ENCODE assay signal across 8 cellular contexts in the genomic region with DNA sequence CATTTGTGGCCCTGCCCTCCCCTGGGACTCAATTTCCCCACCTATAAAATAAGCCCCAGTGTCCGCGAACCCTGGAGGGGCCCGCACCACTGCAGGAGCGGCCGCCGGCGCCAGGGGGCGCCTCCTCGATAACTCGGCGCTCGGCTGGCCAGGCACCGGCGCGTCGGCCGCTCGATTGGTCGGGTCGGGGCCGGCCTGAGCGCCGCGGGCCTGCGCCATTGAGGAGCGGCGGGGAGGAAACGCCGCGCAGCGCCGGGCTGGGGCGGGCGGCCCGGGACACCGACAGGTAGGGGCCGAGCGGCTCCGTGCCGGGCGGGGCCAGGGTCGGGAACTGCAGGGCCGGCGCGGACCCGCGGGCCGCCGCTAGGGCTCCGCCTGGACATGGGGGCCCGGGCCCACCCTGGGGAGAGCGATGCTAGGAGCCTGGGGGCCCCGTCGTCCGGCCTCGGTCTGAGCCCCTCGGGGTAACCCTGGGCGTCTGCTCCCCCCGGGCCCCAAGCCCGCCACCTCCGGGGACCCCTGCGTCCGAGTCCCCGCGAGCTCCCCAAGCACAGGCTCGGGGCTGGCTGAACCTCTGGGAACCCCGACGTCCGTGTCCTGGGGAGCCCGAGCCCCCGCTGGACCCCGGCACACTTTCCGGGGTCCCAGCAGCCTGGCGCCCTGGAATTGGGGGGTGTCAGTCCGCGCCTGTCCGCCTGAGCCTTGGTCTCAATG. TPM values are rescaled to one million over a fixed set of nuclear protein-coding genes. Genes with fewer than 3 reads are reported as not detected.
DNase-seq lines count a peak whose midpoint lies in the region; ATAC-seq lines count a peak whose summit lies in the region.

A gene with protein sequence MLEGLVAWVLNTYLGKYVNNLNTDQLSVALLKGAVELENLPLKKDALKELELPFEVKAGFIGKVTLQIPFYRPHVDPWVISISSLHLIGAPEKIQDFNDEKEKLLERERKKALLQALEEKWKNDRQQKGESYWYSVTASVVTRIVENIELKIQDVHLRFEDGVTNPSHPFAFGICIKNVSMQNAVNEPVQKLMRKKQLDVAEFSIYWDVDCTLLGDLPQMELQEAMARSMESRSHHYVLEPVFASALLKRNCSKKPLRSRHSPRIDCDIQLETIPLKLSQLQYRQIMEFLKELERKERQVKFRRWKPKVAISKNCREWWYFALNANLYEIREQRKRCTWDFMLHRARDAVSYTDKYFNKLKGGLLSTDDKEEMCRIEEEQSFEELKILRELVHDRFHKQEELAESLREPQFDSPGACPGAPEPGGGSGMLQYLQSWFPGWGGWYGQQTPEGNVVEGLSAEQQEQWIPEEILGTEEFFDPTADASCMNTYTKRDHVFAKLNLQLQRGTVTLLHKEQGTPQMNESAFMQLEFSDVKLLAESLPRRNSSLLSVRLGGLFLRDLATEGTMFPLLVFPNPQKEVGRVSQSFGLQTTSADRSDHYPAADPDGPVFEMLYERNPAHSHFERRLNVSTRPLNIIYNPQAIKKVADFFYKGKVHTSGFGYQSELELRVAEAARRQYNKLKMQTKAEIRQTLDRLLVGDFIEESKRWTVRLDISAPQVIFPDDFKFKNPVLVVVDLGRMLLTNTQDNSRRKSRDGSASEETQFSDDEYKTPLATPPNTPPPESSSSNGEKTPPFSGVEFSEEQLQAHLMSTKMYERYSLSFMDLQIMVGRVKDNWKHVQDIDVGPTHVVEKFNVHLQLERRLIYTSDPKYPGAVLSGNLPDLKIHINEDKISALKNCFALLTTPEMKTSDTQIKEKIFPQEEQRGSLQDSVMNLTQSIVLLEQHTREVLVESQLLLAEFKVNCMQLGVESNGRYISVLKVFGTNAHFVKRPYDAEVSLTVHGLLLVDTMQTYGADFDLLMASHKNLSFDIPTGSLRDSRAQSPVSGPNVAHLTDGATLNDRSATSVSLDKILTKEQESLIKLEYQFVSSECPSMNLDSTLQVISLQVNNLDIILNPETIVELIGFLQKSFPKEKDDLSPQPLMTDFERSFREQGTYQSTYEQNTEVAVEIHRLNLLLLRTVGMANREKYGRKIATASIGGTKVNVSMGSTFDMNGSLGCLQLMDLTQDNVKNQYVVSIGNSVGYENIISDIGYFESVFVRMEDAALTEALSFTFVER (N-terminal part only) (plus strand): TSS at position 196 of the 714 bp plus-strand sequence. CDS start 4,237 bp downstream, outside the sequence.

- H3K27me3 Mint-ChIP-seq in activated CD4-positive, alpha-beta T cell treated with anti-CD3 and anti-CD28 coated beads for 36 hours = no peaks in the 10 kb centered on the region

- no peaks in the 10 kb centered on the region for H3K27me3 ChIP-seq in layer of hippocampus (ENCODE audit: control insufficient read depth, insufficient read depth, low read length)

- POLR2A ChIA-PET in activated CD4-positive, alpha-beta T cell treated with anti-CD3 and anti-CD28 coated beads for 36 hours (lab: Charles Lee) = interaction anchor here (1.0 kb wide), 1 partner anchor 68 kb away, joined by 3 read pairs; no protein-coding TSS in a partner anchor

- H3K27ac ChIP-seq in cingulate gyrus (ENCODE audit: low read depth, low read length) = peak within 1 kb of the TSS; percentile 32
- peak within 1 kb of the TSS; percentile 57 for H3K27ac ChIP-seq in layer of hippocampus (ENCODE audit: low read depth, low read length)

- ATAC-seq in HG02938 (IDR thresholded peaks at IDR 0.05; ENCODE audit: unreplicated experiment) = peak; percentile 69
- ATAC-seq in activated CD4-positive, alpha-beta T cell treated with anti-CD3 and anti-CD28 coated beads for 36 hours = peak; percentile 92

- H3K27ac Mint-ChIP-seq in activated CD4-positive, alpha-beta T cell treated with anti-CD3 and anti-CD28 coated beads for 36 hours = peak within 1 kb of the TSS; percentile 47

- H3K4me3 Mint-ChIP-seq in activated CD4-positive, alpha-beta T cell treated with anti-CD3 and anti-CD28 coated beads for 36 hours = peak within 1 kb of the TSS; percentile 83

- peaks cover 8% of the 10 kb centered on the region for H3K36me3 Mint-ChIP-seq in activated CD4-positive, alpha-beta T cell treated with anti-CD3 and anti-CD28 coated beads for 36 hours (ENCODE audit: low read depth)

- CTCF ChIA-PET in activated CD4-positive, alpha-beta T cell treated with anti-CD3 and anti-CD28 coated beads for 36 hours (lab: Charles Lee) = interaction anchor here (1.0 to 5.7 kb wide), 3 partner anchors 19 to 106 kb away, joined by 3 to 32 read pairs (median 10); no protein-coding TSS in a partner anchor

- H3K9me3 Mint-ChIP-seq in activated CD4-positive, alpha-beta T cell treated with anti-CD3 and anti-CD28 coated beads for 36 hours (ENCODE audit: low read depth) = no peaks in the 10 kb centered on the region

- H3K4me1 Mint-ChIP-seq in activated CD4-positive, alpha-beta T cell treated with anti-CD3 and anti-CD28 coated beads for 36 hours = peaks cover 23% of the 10 kb centered on the region

- intact Hi-C loops in activated CD4-positive, alpha-beta T cell treated with anti-CD3 and anti-CD28 coated beads for 36 hours (cut with DNase I, micrococcal nuclease) = loop anchor here (1.0 to 5.0 kb wide), 7 partner anchors 52 to 429 kb away; a partner anchor contains a TSS

- peak; percentile 61 for DNase-seq in SIG-M5 treated with dmso at 0.1 percent for 504 hours (lab: John Stamatoyannopoulos, UW; ENCODE audit: unreplicated experiment)
- no peak for DNase-seq in SIG-M5 (lab: John Stamatoyannopoulos, UW)
- DNase-seq in NCI-H345 treated with DMSO at 0.1 percent for 48 hours (lab: John Stamatoyannopoulos, UW; ENCODE audit: unreplicated experiment) = peak; percentile 73
- peak; percentile 93 for DNase-seq in activated CD4-positive, alpha-beta T cell treated with anti-CD3 and anti-CD28 coated beads for 36 hours
- peak; percentile 80 to 86 for DNase-seq in stimulated activated CD4-positive, alpha-beta T cell treated with anti-CD3 and anti-CD28 coated beads, Interleukin-1b, Interleukin-23, amount 100 ng/mL, for 4 hours (ENCODE audit: low read depth in 2 of 2)

RNA-seq across cellular contexts. Expression of the gene that starts here (rescaled TPM):
- 10 to 100 TPM; 20.6 to 22.9 TPM for total RNA-seq in activated CD4-positive, alpha-beta T cell treated with anti-CD3 and anti-CD28 coated beads for 36 hours
